In the genomic region with DNA sequence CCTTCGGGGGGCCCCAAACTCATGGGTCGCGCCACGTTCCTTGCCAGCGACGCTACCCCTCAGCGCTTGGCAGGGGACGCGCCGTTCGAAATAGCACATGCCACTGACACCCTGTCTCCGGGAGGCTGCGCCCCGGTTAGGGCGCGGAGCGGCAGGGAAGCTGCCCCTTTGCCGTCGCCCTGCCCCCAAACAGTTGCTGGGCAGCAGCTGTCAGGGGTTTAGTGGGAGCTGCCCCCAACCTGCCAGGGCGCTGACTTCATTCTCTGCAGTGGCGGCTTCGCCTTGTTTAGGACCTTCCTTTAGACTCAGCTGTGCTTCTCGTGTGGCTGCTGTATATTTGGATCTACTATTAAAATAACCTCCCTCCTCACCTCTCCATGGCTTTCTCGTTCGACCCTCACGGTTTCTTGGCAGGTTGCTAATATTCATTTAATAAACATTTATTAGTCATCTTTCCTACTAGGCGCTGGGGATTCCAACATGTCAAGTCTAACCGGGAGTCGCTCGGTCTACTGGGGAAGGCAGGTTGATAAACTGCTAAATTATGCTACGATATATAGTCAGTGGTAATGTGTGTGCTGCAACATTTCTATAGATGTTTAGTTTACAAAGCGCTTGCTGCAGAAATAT, we compare ENCODE assay signal across 9 cellular contexts. TPM values are rescaled to one million over a fixed set of nuclear protein-coding genes. Genes with fewer than 3 reads are reported as not detected.
DNase-seq lines count a peak whose midpoint lies in the region; ATAC-seq and TF ChIP-seq lines count a peak whose summit lies in the region.
"Had no signal": no experiment of that assay in that cellular context is flagged by ENCODE, and none has a peak within 500 bp of the region (broad histone marks: within the 10 kb centered on the region; RNA-seq: fewer than 3 reads in every experiment).

No MANE protein-coding gene starts in this region.

- H3K4me3 ChIP-seq in H7 (ENCODE audit: insufficient read depth, low read depth, low read length) (peak overlapping the region; percentile 59), OCI-LY3 (ENCODE audit: low read length) (peak overlapping the region; percentile 84), adipocyte (ENCODE audit: low read length) (peak overlapping the region; percentile 87), skeletal muscle cell (ENCODE audit: low read depth, low read length) (peak overlapping the region; percentile 92)

- H3K4me1 ChIP-seq in OCI-LY3 (ENCODE audit: low read length) = peaks cover 74% of the 10 kb centered on the region
- peaks cover 26% of the 10 kb centered on the region for H3K4me1 ChIP-seq in adipocyte (ENCODE audit: control insufficient read depth, insufficient read depth, low read length)

- H3K9ac ChIP-seq in OCI-LY3 (ENCODE audit: low read length) (peak overlapping the region; percentile 91), adipocyte (ENCODE audit: low read length) (peak overlapping the region; percentile 94)

- H3K4me2 ChIP-seq in OCI-LY3 (ENCODE audit: low read length) = peak overlapping the region; percentile 98

- H3K27ac ChIP-seq in OCI-LY3 (ENCODE audit: low read length) = peak overlapping the region; percentile 86

- H2AFZ ChIP-seq in OCI-LY3 (ENCODE audit: low read depth, low read length) = no peak overlapping the region

- H3K79me2 ChIP-seq in OCI-LY3 (ENCODE audit: low read length) = peaks cover 59% of the 10 kb centered on the region

- no peak for TF ChIP-seq CTCF in OCI-LY3 (IDR thresholded peaks at IDR 0.05; ENCODE audit: low read depth, low read length)

- no peak for ATAC-seq in GM21529 (IDR thresholded peaks at IDR 0.05; ENCODE audit: unreplicated experiment)

- no peaks in the 10 kb centered on the region for H3K9me3 ChIP-seq in OCI-LY3 (ENCODE audit: insufficient read depth, low read length)
- H3K9me3 ChIP-seq in adipocyte (ENCODE audit: control insufficient read depth, low read length) = no peaks in the 10 kb centered on the region

- DNase-seq in COLO668 (lab: John Stamatoyannopoulos, UW; ENCODE audit: unreplicated experiment) (peak; percentile 55), H7 (no peak), adipocyte (ENCODE audit: low read depth) (peak; percentile 66), hepatic stellate cell (ENCODE audit: low spot score) (peak; percentile 63), skeletal muscle cell (ENCODE audit: low read depth) (peak; percentile 11), NCI-H774 (lab: John Stamatoyannopoulos, UW) (no peak)

- H3K36me3 ChIP-seq in H7 (replicated peaks; ENCODE audit: control insufficient read depth, insufficient read depth, low read length) (peaks cover 2% of the 10 kb centered on the region), OCI-LY3 (replicated peaks; ENCODE audit: low read depth, low read length) (peaks cover 33% of the 10 kb centered on the region), adipocyte (ENCODE audit: control insufficient read depth, insufficient read depth, low read length, severe bottlenecking) (no peaks in the 10 kb centered on the region)

- peaks cover 40% of the 10 kb centered on the region for H4K20me1 ChIP-seq in OCI-LY3 (ENCODE audit: insufficient read depth, low read length)

- H3K27me3 ChIP-seq in H7 (ENCODE audit: control insufficient read depth, insufficient read depth, low read length) = peaks cover 1% of the 10 kb centered on the region; the same call in 1 of the 2 replicates
- no peaks in the 10 kb centered on the region for H3K27me3 ChIP-seq in OCI-LY3 (ENCODE audit: low read depth, low read length)
- no peaks in the 10 kb centered on the region for H3K27me3 ChIP-seq in adipocyte (replicated peaks; ENCODE audit: control insufficient read depth, insufficient read depth, low read length)

RNA-seq across cellular contexts. Expression of gene TMEM109, which starts 0.8 kb away (rescaled TPM):
- 30.6 and 35.1 TPM in 2 replicates for total RNA-seq in H7 (2014; rRNA removed; shearing (Covaris generic))

RNA-seq across cellular contexts. Expression of gene PRPF19, which starts 8.3 kb away (rescaled TPM):
- 93.8 and 123 TPM in 2 replicates for total RNA-seq in H7 (2014; rRNA removed; shearing (Covaris generic))

RNA-seq across cellular contexts. Expression of gene TMEM132A, which starts 9.5 kb away (rescaled TPM):
- total RNA-seq in H7 (2014; rRNA removed; shearing (Covaris generic)) = 66.0 and 73.9 TPM in 2 replicates

RNA-seq across cellular contexts. Expression of gene SLC15A3, which starts 37.2 kb away (rescaled TPM):
- 2.7 and 6.1 TPM in 2 replicates for total RNA-seq in H7 (2014; rRNA removed; shearing (Covaris generic))

RNA-seq across cellular contexts. Expression of gene ZP1, which starts 47.4 kb away (rescaled TPM):
- total RNA-seq in H7 (2014; rRNA removed; shearing (Covaris generic)) = not detected in 2 replicates
- total RNA-seq: T-helper 1 cell treated with Interleukin-12 subunit alpha and Interleukin-12 subunit beta and Interleukin-4 antibody, amounts not matched to agents 30 ng/mL and 1 ng/mL, for 36 hours had no signal

Comparison
In these comparisons a context has a peak if more than half of its experiments do, and no peak if none do; other contexts are left out.
1. DNase-seq: peak in COLO668 (single experiment), adipocyte (single experiment), hepatic stellate cell (single experiment) and skeletal muscle cell (single experiment); none in H7 (single experiment) and NCI-H774 (single experiment).
2. Peak in every context shown above with its lines, with median percentiles within 50 percentile points of each other: H3K4me3 ChIP-seq.